Comparison of ENCODE assay signal across 10 cellular contexts in the genomic region with DNA sequence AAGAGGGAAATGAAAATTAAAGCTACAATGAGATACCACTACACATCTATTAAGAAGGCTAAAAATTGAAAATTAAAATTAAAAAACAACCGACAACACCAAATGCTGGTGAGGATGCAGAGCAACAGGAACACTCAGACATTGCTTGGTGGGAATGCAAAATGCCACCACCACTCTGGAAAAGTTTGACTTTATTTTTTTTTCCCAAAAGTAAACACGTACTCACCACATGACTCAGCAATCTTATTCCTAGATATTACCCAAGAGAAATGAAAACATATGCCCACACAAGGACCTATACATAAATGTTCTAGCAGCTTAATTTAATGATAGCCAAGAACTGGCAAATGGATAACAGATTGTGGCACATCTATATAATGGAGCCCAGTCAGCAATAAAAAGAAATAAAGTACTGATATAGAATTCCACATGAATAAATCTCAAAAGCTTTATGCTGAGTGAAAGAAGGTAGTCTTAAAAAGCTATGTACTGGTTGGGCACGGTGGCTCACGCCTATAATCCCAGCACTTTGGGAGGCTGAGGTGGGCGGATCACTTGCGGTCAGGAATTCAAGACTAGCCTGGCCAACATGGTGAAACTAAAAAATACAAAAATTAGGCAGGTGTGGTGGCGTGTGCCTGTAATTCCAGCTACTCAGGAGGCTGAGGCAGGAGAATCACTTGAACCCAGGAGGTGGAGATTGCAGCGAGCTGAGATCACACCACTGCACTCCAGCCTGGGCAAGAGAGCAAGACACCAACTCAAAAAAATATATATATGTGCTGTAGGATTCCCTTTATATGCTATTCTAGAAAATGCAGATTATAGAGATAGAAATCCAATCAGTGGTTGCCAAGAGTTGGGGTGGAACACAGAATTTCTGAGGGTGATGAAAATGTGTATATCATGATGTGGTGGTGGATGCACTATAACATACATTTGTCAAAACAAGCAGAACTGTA. TPM values are rescaled to one million over a fixed set of nuclear protein-coding genes. Genes with fewer than 3 reads are reported as not detected.
DNase-seq lines count a peak whose midpoint lies in the region; ATAC-seq lines count a peak whose summit lies in the region.
"Had no signal": no experiment of that assay in that cellular context is flagged by ENCODE, and none has a peak within 500 bp of the region (broad histone marks: within the 10 kb centered on the region; RNA-seq: fewer than 3 reads in every experiment).

No MANE protein-coding gene starts in this region.

- H3K4me3 ChIP-seq in skeletal muscle cell (ENCODE audit: low read depth, low read length), result no peak overlapping the region

- DNase-seq in Daoy (ENCODE audit: low read depth) (peak; percentile 44), RKO (ENCODE audit: low spot score) (peak; percentile 12), fibroblast of gingiva (ENCODE audit: low read depth) (peak; percentile 77), skeletal muscle cell (ENCODE audit: low read depth) (peak; percentile 65), KBM-7 (no peak), cerebellar nuclear complex (lab: John Stamatoyannopoulos, UW) (no peak)
- DNase-seq: activated CD4-positive, alpha-beta T cell treated with anti-CD3 and anti-CD28 coated beads for 4 hours; activated naive CD4-positive, alpha-beta T cell treated with Interleukin-2 at 50 U/mL for 16 hours had no signal

- ATAC-seq in HG03025 (IDR thresholded peaks at IDR 0.05; ENCODE audit: low FRiP score, unreplicated experiment), result no peak

- in situ Hi-C loops in KBM-7 (cut with MboI; ENCODE audit: low pct_unique_long_range_greater_than_20kb, low sequenced_read_pairs), result no loop called here

RNA-seq across cellular contexts. Expression of gene PROC, which starts 4.2 kb away (rescaled TPM):
- total RNA-seq in Daoy (2014; rRNA removed; shearing (Covaris generic)), result not detected in 2 replicates
- total RNA-seq: posterior vena cava had no signal

RNA-seq across cellular contexts. Expression of gene MAP3K2, which starts 26.3 kb away (rescaled TPM):
- total RNA-seq in Daoy (2014; rRNA removed; shearing (Covaris generic)), result 13.0 and 25.8 TPM in 2 replicates

Comparison
In these comparisons a context has a peak if more than half of its experiments do, and no peak if none do; other contexts are left out.
1. DNase-seq: peak in Daoy (single experiment), RKO (single experiment), fibroblast of gingiva (single experiment) and skeletal muscle cell (single experiment); none in KBM-7 (single experiment) and cerebellar nuclear complex (0 of 2).